20 cellular contexts compared by ENCODE assay signal in the genomic region with DNA sequence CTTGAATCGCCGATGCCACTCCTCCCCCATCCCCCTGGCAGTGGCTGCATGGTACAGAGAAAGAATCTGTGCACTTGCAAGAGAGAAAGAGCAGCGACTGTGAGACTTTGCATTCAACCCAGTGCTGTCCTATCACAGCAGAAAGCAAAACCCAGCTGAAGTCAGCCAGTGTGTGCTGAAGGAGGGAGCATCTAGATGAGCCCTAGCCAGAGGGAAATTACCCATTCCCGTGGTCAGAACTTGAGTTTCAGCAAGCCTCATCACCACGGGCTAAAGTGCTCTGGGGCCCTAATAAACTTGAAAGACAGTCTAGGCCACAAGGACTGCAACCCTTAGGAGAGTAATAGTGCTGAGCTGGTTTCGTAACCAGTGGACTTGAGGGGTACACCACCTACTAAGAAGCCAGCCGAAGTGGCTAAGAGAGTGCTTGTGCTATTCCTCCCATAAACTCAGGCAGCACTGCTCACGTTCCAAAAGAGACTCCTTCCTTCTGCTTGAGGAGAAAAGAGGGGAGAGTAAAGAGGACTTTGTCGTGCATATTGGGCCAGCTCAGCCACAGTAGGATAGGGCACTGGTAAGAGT. TPM values are rescaled to one million over a fixed set of nuclear protein-coding genes. Genes with fewer than 3 reads are reported as not detected.
DNase-seq lines count a peak whose midpoint lies in the region; ATAC-seq, FAIRE-seq and TF ChIP-seq lines count a peak whose summit lies in the region.
"Had no signal": no experiment of that assay in that cellular context is flagged by ENCODE, and none has a peak within 500 bp of the region (broad histone marks: within the 10 kb centered on the region; RNA-seq: fewer than 3 reads in every experiment).

No MANE protein-coding gene starts in this region.

- dilution Hi-C loops in mammary epithelial cell (cut with HindIII; ENCODE audit: low sequenced_read_pairs), result loop anchor here (25.0 kb wide), 1 partner anchor 250 kb away; no protein-coding TSS in a partner anchor

- no peak for TF ChIP-seq EP300 in H1 (IDR thresholded peaks at IDR 0.05; ENCODE audit: borderline replicate concordance in 1 of 2, low read depth in 2 of 2, low read length in 2 of 2)

- H3K79me1 ChIP-seq in H1 (ENCODE audit: low read depth, low read length) (no peaks in the 10 kb centered on the region), neuronal stem cell (ENCODE audit: low read depth, low read length) (no peaks in the 10 kb centered on the region)

- H4K8ac ChIP-seq in H1 (ENCODE audit: extremely low read depth, insufficient read depth, low read length) (0 out of 2 replicates have a peak overlapping the region, but pooled peaks have one; percentile 45), neuronal stem cell (ENCODE audit: low read depth, low read length) (peak overlapping the region; percentile 45)

- no peak overlapping the region for H3K4me2 ChIP-seq in mammary epithelial cell (ENCODE audit: insufficient read depth, low read depth, low read length)
- H3K4me2 ChIP-seq in H1 (ENCODE audit: insufficient read depth in 1 of 2, low read depth in 2 of 2, low read length in 2 of 2), result no peak overlapping the region
- H3K4me2 ChIP-seq in neuronal stem cell (ENCODE audit: insufficient read depth, low read length, poor library complexity, severe bottlenecking), result no peak overlapping the region

- H2BK120ac ChIP-seq in H1 (replicated peaks; ENCODE audit: low read depth, low read length) (no peak overlapping the region), neuronal stem cell (ENCODE audit: low read depth, low read length) (no peak overlapping the region)

- DNase-seq in mammary epithelial cell (peak; percentile 69), breast epithelium (ENCODE audit: low spot score in 2 of 2) (no peak), NB4 (ENCODE audit: low read depth) (peak; percentile 30), H1 (ENCODE audit: low read depth in 1 of 2, low spot score in 2 of 2) (no peak), neuronal stem cell (ENCODE audit: low spot score) (no peak), RKO (ENCODE audit: low spot score) (no peak)
- DNase-seq: BE2C; CD4-positive, alpha-beta T cell; DMS79; HCEC 1CT; KBM-7; NCI-H1105 treated with DMSO at 0.1 percent for 48 hours; NCI-H1694 treated with DMSO at 0.1 percent for 48 hours; NCI-H345; NCI-H526 treated with DMSO at 0.1 percent for 48 hours; NK-92 treated with Interleukin-12 subunit alpha and Interleukin-12 subunit beta, amount 100 ng/mL, for 24 hours had no signal

- 78% methylated on average over 9 of the region's 9 CpGs for WGBS in mammary epithelial cell (ENCODE audit: low coverage, missing lambda C conversion rate)
- 81% methylated on average over 9 of the region's 9 CpGs; no CpG with 5 or more reads in 1 of the 2 experiments for WGBS in H1 (ENCODE audit: extremely low coverage in 1 of 2, insufficient coverage in 1 of 2, insufficient read length in 1 of 2, insufficient replicate concordance in 2 of 2, low coverage in 1 of 2, low lambda C conversion rate in 2 of 2, missing lambda C conversion rate in 1 of 2), 2 experiments
- WGBS in neuronal stem cell (ENCODE audit: extremely low coverage in 2 of 2, insufficient read length in 2 of 2, insufficient replicate concordance in 1 of 2), 2 donors, result no CpG with 5 or more reads among the region's 9 CpGs

- FAIRE-seq in H1 (lab: Jason Lieb, UNC), result no peak

- H3K27me3 ChIP-seq in mammary epithelial cell (ENCODE audit: insufficient read depth, low read length), result no peaks in the 10 kb centered on the region
- no peaks in the 10 kb centered on the region for H3K27me3 ChIP-seq in breast epithelium
- no peaks in the 10 kb centered on the region for H3K27me3 ChIP-seq in H1 (replicated peaks in 1 of 4; ENCODE audit: control insufficient read depth in 3 of 4, extremely low read depth in 1 of 4, insufficient read depth in 3 of 4, low read length in 3 of 4)
- H3K27me3 ChIP-seq in neuronal stem cell (ENCODE audit: control insufficient read depth in 3 of 3, insufficient read depth in 3 of 3, low read depth in 1 of 3, low read length in 3 of 3), result peaks cover 0 to 24% (median 0%) of the 10 kb centered on the region in 3 experiments
- H3K27me3 ChIP-seq: BE2C, SJSA1 had no signal

- H3K23me2 ChIP-seq in H1 (ENCODE audit: low read depth, low read length), result peaks cover 1% of the 10 kb centered on the region; the same call in 1 of the 2 replicates

- no peak overlapping the region for H3K27ac ChIP-seq in mammary epithelial cell (ENCODE audit: insufficient read depth, low read depth, low read length)
- no peak overlapping the region for H3K27ac ChIP-seq in breast epithelium
- H3K27ac ChIP-seq in H1 (ENCODE audit: low read depth, low read length), result no peak overlapping the region
- no peak overlapping the region for H3K27ac ChIP-seq in neuronal stem cell (replicated peaks; ENCODE audit: low read length)
- H3K27ac ChIP-seq: 22Rv1, SJSA1 had no signal

- ATAC-seq in GM21526 (IDR thresholded peaks at IDR 0.05; ENCODE audit: low FRiP score, unreplicated experiment) (no peak), GM21529 (IDR thresholded peaks at IDR 0.05; ENCODE audit: unreplicated experiment) (no peak)

- no peak for TF ChIP-seq RAD21 in H1 (IDR thresholded peaks at IDR 0.05 in 1 of 2, conservative IDR thresholded peaks at IDR 0.05 in 1 of 2; ENCODE audit: low read depth in 2 of 2, low read length in 2 of 2)

- H2AFZ ChIP-seq in mammary epithelial cell (ENCODE audit: low read depth, low read length) (peak overlapping the region; percentile 42), H1 (ENCODE audit: low read length) (peak overlapping the region; percentile 49), neuronal stem cell (ENCODE audit: low read length) (no peak overlapping the region)

- H3K4ac ChIP-seq in H1 (replicated peaks; ENCODE audit: insufficient read length, low read depth, low read length) (no peak overlapping the region), neuronal stem cell (ENCODE audit: low read length) (no peak overlapping the region)

- H2AK5ac ChIP-seq in H1 (ENCODE audit: low read depth, low read length), result no peak overlapping the region
- no peak overlapping the region for H2AK5ac ChIP-seq in neuronal stem cell (ENCODE audit: low read depth, low read length)

- H3K9ac ChIP-seq in mammary epithelial cell (ENCODE audit: insufficient read depth, low read length) (no peak overlapping the region), H1 (replicated peaks in 1 of 4; ENCODE audit: extremely low read depth in 1 of 4, low read depth in 3 of 4, low read length in 3 of 4) (no peak overlapping the region), neuronal stem cell (ENCODE audit: low read depth, low read length, poor library complexity) (no peak overlapping the region)

- CTCF ChIA-PET in mammary epithelial cell (lab: Charles Lee; ENCODE audit: low non-redundant PET), result no interaction called here
- CTCF ChIA-PET in H1 (lab: Charles Lee; ENCODE audit: partially characterized antibody), result interaction anchor here (1.3 to 5.1 kb wide), 6 partner anchors 11 to 271 kb away, joined by 3 to 97 read pairs (median 4); partner anchors contain the start of gene ATP2C1

- intact Hi-C loops in mammary epithelial cell (cut with micrococcal nuclease) (loop anchor here (5.0 to 10.0 kb wide), 2 partner anchors 55 to 1263 kb away; no protein-coding TSS in a partner anchor), breast epithelium (cut with DNase I; ENCODE audit: low total_unique reads) (loop anchor here (5.0 to 10.0 kb wide), 2 partner anchors 307 to 745 kb away; no protein-coding TSS in a partner anchor)

- H3K18ac ChIP-seq in H1 (ENCODE audit: extremely low read depth, low read length) (no peak overlapping the region), neuronal stem cell (ENCODE audit: low read length) (no peak overlapping the region)

- no peak overlapping the region for H3K23ac ChIP-seq in H1 (ENCODE audit: insufficient read length)
- no peak overlapping the region for H3K23ac ChIP-seq in neuronal stem cell (ENCODE audit: low read depth, low read length, poor library complexity)

- no TSS peak for BruUV-seq in mammary epithelial cell (replicated peaks; lab: Mats Ljungman, UMichigan)

- in situ Hi-C loops in mammary epithelial cell (cut with MboI; ENCODE audit: low sequenced_read_pairs in 2 of 2), result loop anchor here (5.0 kb wide), 1 partner anchor 130 kb away; the partner anchor contains the start of gene ATP2C1 (in 2 of the 2)

- H2BK5ac ChIP-seq in H1 (ENCODE audit: low read depth, low read length) (no peak overlapping the region), neuronal stem cell (ENCODE audit: low read length) (peak overlapping the region; percentile 27)

- H2BK20ac ChIP-seq in H1 (ENCODE audit: low read length), result no peak overlapping the region

- H3K79me2 ChIP-seq in mammary epithelial cell (ENCODE audit: insufficient read depth, low read length) (no peaks in the 10 kb centered on the region), H1 (ENCODE audit: control insufficient read depth in 1 of 2, insufficient read depth in 2 of 2, low read length in 2 of 2) (no peaks in the 10 kb centered on the region)

- H4K20me1 ChIP-seq in mammary epithelial cell (ENCODE audit: insufficient read depth, low read length), result no peaks in the 10 kb centered on the region
- no peaks in the 10 kb centered on the region for H4K20me1 ChIP-seq in H1 (replicated peaks in 1 of 2; ENCODE audit: control insufficient read depth in 1 of 2, insufficient read depth in 2 of 2, low read length in 2 of 2)

- H4K5ac ChIP-seq in H1 (ENCODE audit: insufficient read length, low read depth, low read length), result no peak overlapping the region

- POLR2A ChIA-PET in H1 (lab: Charles Lee; ENCODE audit: partially characterized antibody), result no interaction called here

- peaks cover 16% of the 10 kb centered on the region for H3K4me1 ChIP-seq in mammary epithelial cell (ENCODE audit: insufficient read depth, low read length)
- H3K4me1 ChIP-seq in breast epithelium, result no peaks in the 10 kb centered on the region
- no peaks in the 10 kb centered on the region for H3K4me1 ChIP-seq in H1 (replicated peaks in 1 of 4; ENCODE audit: control insufficient read depth in 3 of 4, insufficient read depth in 4 of 4, low read length in 3 of 4)
- H3K4me1 ChIP-seq in neuronal stem cell (ENCODE audit: control insufficient read depth in 2 of 2, insufficient read depth in 1 of 2, low read depth in 1 of 2, low read length in 2 of 2), result no peaks in the 10 kb centered on the region

- no peak overlapping the region for H4K91ac ChIP-seq in H1 (replicated peaks; ENCODE audit: insufficient read length, low read length)
- H4K91ac ChIP-seq in neuronal stem cell (ENCODE audit: low read depth, low read length, poor library complexity), result no peak overlapping the region

- no peak overlapping the region for H3K56ac ChIP-seq in H1 (replicated peaks; ENCODE audit: insufficient read length, low read depth, low read length)

- TF ChIP-seq POLR2A in breast epithelium (IDR thresholded peaks at IDR 0.05), result no peak
- no peak for TF ChIP-seq POLR2A in NB4 (IDR thresholded peaks at IDR 0.05; ENCODE audit: extremely low read depth, insufficient read length)
- TF ChIP-seq POLR2A in H1 (IDR thresholded peaks at IDR 0.05; ENCODE audit: control extremely low read depth in 1 of 2, low read depth in 2 of 2, low read length in 2 of 2), result no peak

- no peaks in the 10 kb centered on the region for H3K36me3 ChIP-seq in mammary epithelial cell (ENCODE audit: insufficient read depth, low read length)
- no peaks in the 10 kb centered on the region for H3K36me3 ChIP-seq in breast epithelium
- H3K36me3 ChIP-seq in H1 (ENCODE audit: control insufficient read depth in 2 of 4, insufficient read depth in 4 of 4, low read length in 3 of 4), result no peaks in the 10 kb centered on the region
- H3K36me3 ChIP-seq in neuronal stem cell (replicated peaks in 1 of 2; ENCODE audit: control insufficient read depth in 2 of 2, insufficient read depth in 2 of 2, low read length in 2 of 2), result no peaks in the 10 kb centered on the region
- H3K36me3 ChIP-seq: BE2C, SJSA1 had no signal

- TF ChIP-seq CTCF in mammary epithelial cell (conservative IDR thresholded peaks at IDR 0.05 in 1 of 2, IDR thresholded peaks at IDR 0.05 in 1 of 2; ENCODE audit: extremely low read depth in 1 of 2, insufficient read depth in 1 of 2, low read depth in 1 of 2, low read length in 2 of 2) (no peak), breast epithelium (IDR thresholded peaks at IDR 0.05) (no peak), NB4 (IDR thresholded peaks at IDR 0.05; ENCODE audit: low read depth, low read length) (no peak), H1 (IDR thresholded peaks at IDR 0.05; ENCODE audit: control extremely low read depth in 1 of 3, insufficient read depth in 1 of 3, low read depth in 1 of 3, low read length in 3 of 3) (no peak)

- no peak overlapping the region for H2BK12ac ChIP-seq in H1 (ENCODE audit: low read depth, low read length)
- H2BK12ac ChIP-seq in neuronal stem cell (ENCODE audit: low read length), result no peak overlapping the region

- H3K9me3 ChIP-seq in mammary epithelial cell (replicated peaks; ENCODE audit: insufficient read depth, low read length) (no peaks in the 10 kb centered on the region), breast epithelium (no peaks in the 10 kb centered on the region), H1 (ENCODE audit: insufficient read depth in 2 of 2, low read depth in 1 of 2, low read length in 1 of 2) (no peaks in the 10 kb centered on the region), neuronal stem cell (replicated peaks in 1 of 2; ENCODE audit: control insufficient read depth in 2 of 2, insufficient read depth in 1 of 2, low read depth in 1 of 2, low read length in 2 of 2) (no peaks in the 10 kb centered on the region)
- H3K9me3 ChIP-seq: BE2C, SJSA1 had no signal

- H2BK15ac ChIP-seq in H1 (ENCODE audit: low read length) (0 out of 2 replicates have a peak overlapping the region, but pooled peaks have one; percentile 18), neuronal stem cell (ENCODE audit: low read length) (no peak overlapping the region)

- H3K14ac ChIP-seq in H1 (ENCODE audit: insufficient read length), result no peak overlapping the region
- H3K14ac ChIP-seq in neuronal stem cell (ENCODE audit: low read length), result no peak overlapping the region

- no peak overlapping the region for H3K4me3 ChIP-seq in mammary epithelial cell (replicated peaks in 1 of 3; ENCODE audit: insufficient read depth in 1 of 3, low read depth in 2 of 3, low read length in 3 of 3)
- H3K4me3 ChIP-seq in breast epithelium, result no peak overlapping the region
- no peak overlapping the region for H3K4me3 ChIP-seq in NB4 (ENCODE audit: low read depth, low read length)
- no peak overlapping the region for H3K4me3 ChIP-seq in H1 (ENCODE audit: extremely low read depth in 1 of 4, insufficient read depth in 2 of 4, low read depth in 3 of 4, low read length in 4 of 4)
- H3K4me3 ChIP-seq in neuronal stem cell (ENCODE audit: low read length in 2 of 2), result no peak overlapping the region
- H3K4me3 ChIP-seq: SJSA1 had no signal

RNA-seq across cellular contexts. Expression of gene PIK3R4, which starts 15.2 kb away (rescaled TPM):
- 10 to 100 TPM; 19.1 to 31.5 TPM for total RNA-seq in mammary epithelial cell
- 53.7 TPM for polyA plus RNA-seq in mammary epithelial cell
- polyA minus RNA-seq in mammary epithelial cell, result 79.1 TPM
- 10 to 100 TPM; 36.8 to 55.2 (median 38.7) TPM for total RNA-seq in breast epithelium
- 43.0 and 43.8 TPM in 2 replicates for total RNA-seq in H1 (2021; fragmentation: NEBNext Ultra II Directional; extraction: Animal tissue kit (Norgen Biotek cat#: 25700))
- polyA plus RNA-seq in H1 (2011; rRNA removed), result 55.9 and 87.4 TPM in 2 replicates
- 49.4 TPM for polyA plus RNA-seq in H1 (2011; cell fraction: cytosol; rRNA removed)
- 50.2 TPM for polyA plus RNA-seq in H1 (2011; cell fraction: nucleus; rRNA removed)
- 31.2 to 40.4 TPM (median 35.4 TPM) in 4 replicates for polyA plus RNA-seq in H1 (2012, experiment 1 of 2)
- 4.1 TPM for polyA plus RNA-seq in H1 (2012, experiment 2 of 2)
- 30.1 TPM for polyA plus RNA-seq in H1 (2013, experiment 1 of 2)
- polyA plus RNA-seq in H1 (2013, experiment 2 of 2), result 31.3 TPM
- 145 and 174 TPM in 2 replicates for polyA minus RNA-seq in H1 (2011; rRNA and poly(A)+ RNA removed)
- polyA minus RNA-seq in H1 (2011; cell fraction: cytosol; rRNA and poly(A)+ RNA removed), result 40.0 TPM
- polyA minus RNA-seq in H1 (2011; cell fraction: nucleus; rRNA and poly(A)+ RNA removed), result 69.7 TPM
- 9.9 TPM for polyA plus RNA-seq in neuronal stem cell (2013, experiment 1 of 2)
- 10.8 TPM for polyA plus RNA-seq in neuronal stem cell (2013, experiment 2 of 2)

Comparison
In these comparisons a context has a peak if more than half of its experiments do, and no peak if none do; other contexts are left out.
1. DNase-seq: peak in mammary epithelial cell (single experiment) and NB4 (single experiment); none in breast epithelium (0 of 2), H1 (0 of 2), neuronal stem cell (single experiment) and RKO (single experiment).